Comparison of ENCODE assay signal across 8 cellular contexts in genomic region chr11:126062679-126063509, GRCh38. TPM values are rescaled to one million over a fixed set of nuclear protein-coding genes. Genes with fewer than 3 reads are reported as not detected.
DNase-seq lines count a peak whose midpoint lies in the region; ATAC-seq and FAIRE-seq lines count a peak whose summit lies in the region.

A gene with protein sequence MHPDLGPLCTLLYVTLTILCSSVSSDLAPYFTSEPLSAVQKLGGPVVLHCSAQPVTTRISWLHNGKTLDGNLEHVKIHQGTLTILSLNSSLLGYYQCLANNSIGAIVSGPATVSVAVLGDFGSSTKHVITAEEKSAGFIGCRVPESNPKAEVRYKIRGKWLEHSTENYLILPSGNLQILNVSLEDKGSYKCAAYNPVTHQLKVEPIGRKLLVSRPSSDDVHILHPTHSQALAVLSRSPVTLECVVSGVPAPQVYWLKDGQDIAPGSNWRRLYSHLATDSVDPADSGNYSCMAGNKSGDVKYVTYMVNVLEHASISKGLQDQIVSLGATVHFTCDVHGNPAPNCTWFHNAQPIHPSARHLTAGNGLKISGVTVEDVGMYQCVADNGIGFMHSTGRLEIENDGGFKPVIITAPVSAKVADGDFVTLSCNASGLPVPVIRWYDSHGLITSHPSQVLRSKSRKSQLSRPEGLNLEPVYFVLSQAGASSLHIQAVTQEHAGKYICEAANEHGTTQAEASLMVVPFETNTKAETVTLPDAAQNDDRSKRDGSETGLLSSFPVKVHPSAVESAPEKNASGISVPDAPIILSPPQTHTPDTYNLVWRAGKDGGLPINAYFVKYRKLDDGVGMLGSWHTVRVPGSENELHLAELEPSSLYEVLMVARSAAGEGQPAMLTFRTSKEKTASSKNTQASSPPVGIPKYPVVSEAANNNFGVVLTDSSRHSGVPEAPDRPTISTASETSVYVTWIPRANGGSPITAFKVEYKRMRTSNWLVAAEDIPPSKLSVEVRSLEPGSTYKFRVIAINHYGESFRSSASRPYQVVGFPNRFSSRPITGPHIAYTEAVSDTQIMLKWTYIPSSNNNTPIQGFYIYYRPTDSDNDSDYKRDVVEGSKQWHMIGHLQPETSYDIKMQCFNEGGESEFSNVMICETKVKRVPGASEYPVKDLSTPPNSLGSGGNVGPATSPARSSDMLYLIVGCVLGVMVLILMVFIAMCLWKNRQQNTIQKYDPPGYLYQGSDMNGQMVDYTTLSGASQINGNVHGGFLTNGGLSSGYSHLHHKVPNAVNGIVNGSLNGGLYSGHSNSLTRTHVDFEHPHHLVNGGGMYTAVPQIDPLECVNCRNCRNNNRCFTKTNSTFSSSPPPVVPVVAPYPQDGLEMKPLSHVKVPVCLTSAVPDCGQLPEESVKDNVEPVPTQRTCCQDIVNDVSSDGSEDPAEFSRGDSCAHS (N-terminal part only) (minus strand): TSS chr11:126062866. CDS start chr11:126023476, 39,390 bp downstream.

- peaks cover 38% of the 10 kb centered on the region for H3K27me3 Mint-ChIP-seq in activated T-helper 1 cell treated with anti-CD3 and anti-CD28 coated beads, Interleukin-12 subunit alpha, Interleukin-12 subunit beta, Interleukin-2, Interleukin-4 antibody, amounts not matched to agents 30 ng/mL and 10 ng/mL and 1 ng/mL, durations not matched to agents 14 hours and 24 hours and 36 hours (ENCODE audit: insufficient read depth)
- H3K27me3 Mint-ChIP-seq in naive thymus-derived CD4-positive, alpha-beta T cell, result peaks cover 0 to 56% (median 5%) of the 10 kb centered on the region in 5 donors

- peak; percentile 92 for ATAC-seq in naive thymus-derived CD4-positive, alpha-beta T cell
- ATAC-seq in stimulated activated effector memory CD8-positive, alpha-beta T cell treated with anti-CD3 and anti-CD28 coated beads, Interleukin-12 subunit alpha, Interleukin-12 subunit beta, amount 100 ng/mL, for 72 hours, result peak; percentile 97

- DNase-seq in DMS79 treated with DMSO at 0.1 percent for 48 hours (lab: John Stamatoyannopoulos, UW), result peak; percentile 99
- DNase-seq in GOT3 (lab: John Stamatoyannopoulos, UW), result peak; percentile 48
- DNase-seq in Kasumi-1 (lab: John Stamatoyannopoulos, UW), result peak; percentile 83 to 85
- peak; percentile 80 for DNase-seq in RCC 7860 (ENCODE audit: low spot score)
- peak; percentile 90 for DNase-seq in activated T-helper 1 cell treated with anti-CD3 and anti-CD28 coated beads, Interleukin-12 subunit alpha, Interleukin-12 subunit beta, Interleukin-2, Interleukin-4 antibody, amounts not matched to agents 30 ng/mL and 10 ng/mL and 1 ng/mL, durations not matched to agents 14 hours and 24 hours and 36 hours (ENCODE audit: low spot score)
- DNase-seq in fibroblast of gingiva (ENCODE audit: low read depth), result peak; percentile 90
- DNase-seq in naive thymus-derived CD4-positive, alpha-beta T cell, result peak; percentile 88 to 97 (median 93)
- peak; percentile 91 to 96 for DNase-seq in stimulated activated effector memory CD8-positive, alpha-beta T cell treated with anti-CD3 and anti-CD28 coated beads, Interleukin-12 subunit alpha, Interleukin-12 subunit beta, amount 100 ng/mL, for 72 hours (ENCODE audit: low spot score in 2 of 2)

- intact Hi-C loops in activated T-helper 1 cell treated with anti-CD3 and anti-CD28 coated beads, Interleukin-12 subunit alpha, Interleukin-12 subunit beta, Interleukin-2, Interleukin-4 antibody, amounts not matched to agents 30 ng/mL and 10 ng/mL and 1 ng/mL, durations not matched to agents 14 hours and 24 hours and 36 hours (cut with micrococcal nuclease), result loop anchor here (1.0 to 10.0 kb wide), 15 partner anchors 66 to 1316 kb away; partner anchors contain the start of genes CCDC15, CHEK1, FAM118B and FOXRED1
- intact Hi-C loops in naive thymus-derived CD4-positive, alpha-beta T cell (cut with micrococcal nuclease), result loop anchor here (1.0 to 5.0 kb wide), 18 partner anchors 21 to 1441 kb away; partner anchors contain the start of genes CHEK1 (in 2 of the 2), FAM118B (in 2 of the 2), HYLS1 (in 2 of the 2) and PUS3 (in 2 of the 2)

- H3K36me3 Mint-ChIP-seq in activated T-helper 1 cell treated with anti-CD3 and anti-CD28 coated beads, Interleukin-12 subunit alpha, Interleukin-12 subunit beta, Interleukin-2, Interleukin-4 antibody, amounts not matched to agents 30 ng/mL and 10 ng/mL and 1 ng/mL, durations not matched to agents 14 hours and 24 hours and 36 hours (ENCODE audit: low read depth), result no peaks in the 10 kb centered on the region
- H3K36me3 Mint-ChIP-seq in naive thymus-derived CD4-positive, alpha-beta T cell, result no peaks in the 10 kb centered on the region
- H3K36me3 Mint-ChIP-seq in stimulated activated effector memory CD8-positive, alpha-beta T cell treated with anti-CD3 and anti-CD28 coated beads, Interleukin-12 subunit alpha, Interleukin-12 subunit beta, amount 100 ng/mL, for 72 hours, result peaks cover 6% of the 10 kb centered on the region

- peak within 1 kb of the TSS; percentile 96 for H3K27ac Mint-ChIP-seq in activated T-helper 1 cell treated with anti-CD3 and anti-CD28 coated beads, Interleukin-12 subunit alpha, Interleukin-12 subunit beta, Interleukin-2, Interleukin-4 antibody, amounts not matched to agents 30 ng/mL and 10 ng/mL and 1 ng/mL, durations not matched to agents 14 hours and 24 hours and 36 hours
- peak within 1 kb of the TSS; percentile 79 to 98 (median 97) for H3K27ac Mint-ChIP-seq in naive thymus-derived CD4-positive, alpha-beta T cell
- H3K27ac Mint-ChIP-seq in stimulated activated effector memory CD8-positive, alpha-beta T cell treated with anti-CD3 and anti-CD28 coated beads, Interleukin-12 subunit alpha, Interleukin-12 subunit beta, amount 100 ng/mL, for 72 hours, result peak within 1 kb of the TSS; percentile 98

- H3K4me3 Mint-ChIP-seq in activated T-helper 1 cell treated with anti-CD3 and anti-CD28 coated beads, Interleukin-12 subunit alpha, Interleukin-12 subunit beta, Interleukin-2, Interleukin-4 antibody, amounts not matched to agents 30 ng/mL and 10 ng/mL and 1 ng/mL, durations not matched to agents 14 hours and 24 hours and 36 hours, result peak within 1 kb of the TSS; percentile 84
- peak within 1 kb of the TSS; percentile 79 to 93 (median 92) for H3K4me3 Mint-ChIP-seq in naive thymus-derived CD4-positive, alpha-beta T cell
- H3K4me3 Mint-ChIP-seq in stimulated activated effector memory CD8-positive, alpha-beta T cell treated with anti-CD3 and anti-CD28 coated beads, Interleukin-12 subunit alpha, Interleukin-12 subunit beta, amount 100 ng/mL, for 72 hours, result peak within 1 kb of the TSS; percentile 73

- no peaks in the 10 kb centered on the region for H3K27me3 ChIP-seq in naive thymus-derived CD4-positive, alpha-beta T cell (ENCODE audit: control insufficient read depth in 2 of 2, insufficient read depth in 2 of 2, low read length in 2 of 2)

- no peaks in the 10 kb centered on the region for H3K9me3 ChIP-seq in naive thymus-derived CD4-positive, alpha-beta T cell (ENCODE audit: control insufficient read depth in 2 of 3, low read length in 3 of 3)

- peak within 1 kb of the TSS; percentile 83 for H3K4me3 ChIP-seq in naive thymus-derived CD4-positive, alpha-beta T cell (ENCODE audit: low read length)

- CTCF ChIA-PET in naive thymus-derived CD4-positive, alpha-beta T cell (lab: Charles Lee), result interaction anchor here (1.7 kb wide), 1 partner anchor 21 kb away, joined by 5 read pairs; no protein-coding TSS in a partner anchor

- no peaks in the 10 kb centered on the region for H3K36me3 ChIP-seq in naive thymus-derived CD4-positive, alpha-beta T cell (ENCODE audit: control insufficient read depth in 2 of 3, insufficient read depth in 3 of 3, low read length in 3 of 3)

- FAIRE-seq in RCC 7860 (lab: Jason Lieb, UNC), result no peak

- POLR2A ChIA-PET in naive thymus-derived CD4-positive, alpha-beta T cell (lab: Charles Lee), result interaction anchor here (1.7 to 4.6 kb wide), 2 partner anchors 20 to 148 kb away, joined by 8 to 21 read pairs; partner anchors contain the start of genes FAM118B and RPUSD4

- H3K4me1 ChIP-seq in naive thymus-derived CD4-positive, alpha-beta T cell (ENCODE audit: control insufficient read depth in 2 of 2, insufficient read depth in 2 of 2, low read length in 2 of 2), result peaks cover 4 to 5% of the 10 kb centered on the region in 2 donors

- peak within 1 kb of the TSS; percentile 76 for H3K27ac ChIP-seq in naive thymus-derived CD4-positive, alpha-beta T cell (ENCODE audit: low read depth, low read length)

- H3K4me1 Mint-ChIP-seq in activated T-helper 1 cell treated with anti-CD3 and anti-CD28 coated beads, Interleukin-12 subunit alpha, Interleukin-12 subunit beta, Interleukin-2, Interleukin-4 antibody, amounts not matched to agents 30 ng/mL and 10 ng/mL and 1 ng/mL, durations not matched to agents 14 hours and 24 hours and 36 hours (ENCODE audit: low read depth), result peaks cover 9% of the 10 kb centered on the region
- H3K4me1 Mint-ChIP-seq in naive thymus-derived CD4-positive, alpha-beta T cell, result peaks cover 5 to 17% (median 7%) of the 10 kb centered on the region in 7 donors
- H3K4me1 Mint-ChIP-seq in stimulated activated effector memory CD8-positive, alpha-beta T cell treated with anti-CD3 and anti-CD28 coated beads, Interleukin-12 subunit alpha, Interleukin-12 subunit beta, amount 100 ng/mL, for 72 hours, result peaks cover 7% of the 10 kb centered on the region

- no peaks in the 10 kb centered on the region for H3K9me3 Mint-ChIP-seq in activated T-helper 1 cell treated with anti-CD3 and anti-CD28 coated beads, Interleukin-12 subunit alpha, Interleukin-12 subunit beta, Interleukin-2, Interleukin-4 antibody, amounts not matched to agents 30 ng/mL and 10 ng/mL and 1 ng/mL, durations not matched to agents 14 hours and 24 hours and 36 hours
- no peaks in the 10 kb centered on the region for H3K9me3 Mint-ChIP-seq in naive thymus-derived CD4-positive, alpha-beta T cell
- H3K9me3 Mint-ChIP-seq in stimulated activated effector memory CD8-positive, alpha-beta T cell treated with anti-CD3 and anti-CD28 coated beads, Interleukin-12 subunit alpha, Interleukin-12 subunit beta, amount 100 ng/mL, for 72 hours, result no peaks in the 10 kb centered on the region

RNA-seq across cellular contexts. Expression of the gene that starts here (rescaled TPM):
- 1.3 and 1.8 TPM in 2 replicates for total RNA-seq in activated T-helper 1 cell treated with anti-CD3 and anti-CD28 coated beads, Interleukin-12 subunit alpha, Interleukin-12 subunit beta, Interleukin-2, Interleukin-4 antibody, amounts not matched to agents 30 ng/mL and 10 ng/mL and 1 ng/mL, durations not matched to agents 14 hours and 24 hours and 36 hours
- total RNA-seq in naive thymus-derived CD4-positive, alpha-beta T cell, result 1 to 10 TPM; 1.5 to 4.8 (median 2.3) TPM
- under 1 TPM; 0.24 to 0.69 TPM for polyA plus RNA-seq in naive thymus-derived CD4-positive, alpha-beta T cell

Comparison
In these comparisons a context has a peak if more than half of its experiments do, and no peak if none do; other contexts are left out.
1. Peak in every context shown above with its lines: DNase-seq, ATAC-seq, H3K4me3 ChIP-seq and H3K27ac ChIP-seq.
2. DNase-seq: peak in every context shown above with its lines; median percentile 99 in DMS79 treated with DMSO at 0.1 percent for 48 hours; 94 in stimulated activated effector memory CD8-positive, alpha-beta T cell treated with anti-CD3 and anti-CD28 coated beads, Interleukin-12 subunit alpha, Interleukin-12 subunit beta, amount 100 ng/mL, for 72 hours; 93 in naive thymus-derived CD4-positive, alpha-beta T cell; 90 in activated T-helper 1 cell treated with anti-CD3 and anti-CD28 coated beads, Interleukin-12 subunit alpha, Interleukin-12 subunit beta, Interleukin-2, Interleukin-4 antibody, amounts not matched to agents 30 ng/mL and 10 ng/mL and 1 ng/mL, durations not matched to agents 14 hours and 24 hours and 36 hours; 90 in fibroblast of gingiva; 84 in Kasumi-1; 80 in RCC 7860; 48 in GOT3.